Comparison of ENCODE assay signal across 15 cellular contexts in the genomic region with DNA sequence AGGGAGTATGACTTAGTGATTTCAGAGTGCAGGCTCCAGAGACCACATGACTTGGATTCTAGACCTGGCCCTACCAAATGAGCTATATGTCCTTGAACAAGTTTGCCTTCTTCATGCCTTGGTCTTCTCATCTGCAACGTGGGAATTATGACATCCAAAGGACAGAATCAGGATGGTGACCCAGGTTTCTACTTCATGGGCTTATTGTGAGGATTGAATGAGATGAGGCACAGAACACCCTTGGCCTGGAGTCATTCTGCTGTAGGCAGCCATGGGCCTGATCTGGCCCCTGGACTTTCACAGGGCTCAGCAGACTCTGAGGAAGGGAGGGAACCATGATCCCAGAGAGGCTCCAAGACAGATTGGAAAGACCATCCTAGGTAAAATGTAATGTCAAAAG.
"Had no signal": no experiment of that assay in that cellular context is flagged by ENCODE, and none has a peak within 500 bp of the region (broad histone marks: within the 10 kb centered on the region; RNA-seq: fewer than 3 reads in every experiment).

No MANE protein-coding gene starts in this region.

- DNase-seq: activated CD4-positive, alpha-beta T cell treated with anti-CD3 and anti-CD28 coated beads, Interleukin-2, amount 50 U/mL, for 4 hours; activated CD4-positive, CD25-positive, alpha-beta regulatory T cell treated with anti-CD3 and anti-CD28 coated beads, Interleukin-2, amount 50 U/mL, for 72 hours; amniotic stem cell; cerebellar nuclear complex; foreskin fibroblast; kidney; naive thymus-derived CD4-positive, alpha-beta T cell; posterior cingulate gyrus; SHP77; stimulated activated naive B cell treated with anti-CD40 and anti-IgM and Interleukin-4, amounts not matched to agents 10 μg/mL and 1 μg/mL and 100 μg/mL, for 72 hours; trophoblast cell had no signal

- ATAC-seq: esophagus mucosa; naive thymus-derived CD4-positive, alpha-beta T cell had no signal

- H3K27me3 Mint-ChIP-seq: naive thymus-derived CD4-positive, alpha-beta T cell had no signal

- H3K27ac Mint-ChIP-seq: activated naive CD4-positive, alpha-beta T cell treated with anti-CD3 and anti-CD28 coated beads for 36 hours; stimulated activated naive B cell treated with anti-CD40 and anti-IgM and Interleukin-4, amounts not matched to agents 10 μg/mL and 1 μg/mL and 100 μg/mL, for 72 hours had no signal

- H3K9me3 Mint-ChIP-seq: activated naive CD4-positive, alpha-beta T cell treated with anti-CD3 and anti-CD28 coated beads for 36 hours; brain; stimulated activated naive B cell treated with anti-CD40 and anti-IgM and Interleukin-4, amounts not matched to agents 10 μg/mL and 1 μg/mL and 100 μg/mL, for 72 hours had no signal

- H3K4me3 Mint-ChIP-seq: activated naive CD4-positive, alpha-beta T cell treated with anti-CD3 and anti-CD28 coated beads for 36 hours; brain; stimulated activated naive B cell treated with anti-CD40 and anti-IgM and Interleukin-4, amounts not matched to agents 10 μg/mL and 1 μg/mL and 100 μg/mL, for 72 hours had no signal

- H3K36me3 ChIP-seq: neutrophil had no signal

- H3K27ac ChIP-seq: neutrophil had no signal

- H3K9me3 ChIP-seq: neutrophil had no signal

- H3K27me3 ChIP-seq: neutrophil had no signal

- H3K36me3 Mint-ChIP-seq: brain; naive thymus-derived CD4-positive, alpha-beta T cell; stimulated activated naive B cell treated with anti-CD40 and anti-IgM and Interleukin-4, amounts not matched to agents 10 μg/mL and 1 μg/mL and 100 μg/mL, for 72 hours had no signal
